Comparison of ENCODE assay signal across 2 cellular contexts in the genomic region with DNA sequence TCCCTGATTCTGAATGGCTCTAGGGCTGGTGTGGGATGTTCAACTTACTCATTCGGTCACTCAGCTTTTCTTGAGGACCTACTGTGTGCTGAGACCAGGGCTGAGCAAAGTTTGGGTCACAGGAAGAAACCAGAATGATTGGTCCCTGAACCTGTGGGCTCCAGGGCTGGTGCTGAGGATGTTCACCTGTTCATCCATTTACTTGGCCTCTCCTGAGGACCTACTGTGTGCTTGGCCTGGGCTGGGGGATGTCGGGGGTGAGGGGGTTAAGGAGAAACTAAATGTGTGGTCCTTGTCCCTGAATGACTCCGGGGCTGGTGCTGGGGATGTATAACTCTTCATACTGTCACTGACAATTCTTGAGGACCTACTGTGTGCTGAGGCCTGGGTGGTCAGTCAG.
TF ChIP-seq lines count a peak whose summit lies in the region.

No MANE protein-coding gene starts in this region.

TF ChIP-seq in IMR-90, 13 proteins besides CTCF, POLR2A, EP300 and RAD21:
- TF ChIP-seq CHD1 (IDR thresholded peaks at IDR 0.05; ENCODE audit: low read depth, low read length) (no peak), BHLHE40 (IDR thresholded peaks at IDR 0.05; ENCODE audit: low read depth, low read length) (no peak), FOS (IDR thresholded peaks at IDR 0.05; ENCODE audit: low read depth, low read length) (no peak), RFX5 (IDR thresholded peaks at IDR 0.05; ENCODE audit: low read depth, low read length) (no peak), MXI1 (IDR thresholded peaks at IDR 0.05; ENCODE audit: borderline replicate concordance, low read depth, low read length) (no peak), CEBPB (IDR thresholded peaks at IDR 0.05; ENCODE audit: low read depth, low read length) (no peak), MAZ (IDR thresholded peaks at IDR 0.05; ENCODE audit: borderline replicate concordance, low read depth, low read length) (no peak), NFE2L2 (IDR thresholded peaks at IDR 0.05; ENCODE audit: low read depth, low read length) (no peak), SMC3 (IDR thresholded peaks at IDR 0.05; ENCODE audit: low read depth, low read length) (no peak), MAFK (IDR thresholded peaks at IDR 0.05; ENCODE audit: low read depth, low read length) (no peak), RCOR1 (IDR thresholded peaks at IDR 0.05; ENCODE audit: insufficient replicate concordance, low read length) (no peak)
- TF ChIP-seq, protein P1, sequence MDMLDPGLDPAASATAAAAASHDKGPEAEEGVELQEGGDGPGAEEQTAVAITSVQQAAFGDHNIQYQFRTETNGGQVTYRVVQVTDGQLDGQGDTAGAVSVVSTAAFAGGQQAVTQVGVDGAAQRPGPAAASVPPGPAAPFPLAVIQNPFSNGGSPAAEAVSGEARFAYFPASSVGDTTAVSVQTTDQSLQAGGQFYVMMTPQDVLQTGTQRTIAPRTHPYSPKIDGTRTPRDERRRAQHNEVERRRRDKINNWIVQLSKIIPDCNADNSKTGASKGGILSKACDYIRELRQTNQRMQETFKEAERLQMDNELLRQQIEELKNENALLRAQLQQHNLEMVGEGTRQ (IDR thresholded peaks at IDR 0.05; ENCODE audit: low read depth, low read length), result no peak
- TF ChIP-seq, protein P2, sequence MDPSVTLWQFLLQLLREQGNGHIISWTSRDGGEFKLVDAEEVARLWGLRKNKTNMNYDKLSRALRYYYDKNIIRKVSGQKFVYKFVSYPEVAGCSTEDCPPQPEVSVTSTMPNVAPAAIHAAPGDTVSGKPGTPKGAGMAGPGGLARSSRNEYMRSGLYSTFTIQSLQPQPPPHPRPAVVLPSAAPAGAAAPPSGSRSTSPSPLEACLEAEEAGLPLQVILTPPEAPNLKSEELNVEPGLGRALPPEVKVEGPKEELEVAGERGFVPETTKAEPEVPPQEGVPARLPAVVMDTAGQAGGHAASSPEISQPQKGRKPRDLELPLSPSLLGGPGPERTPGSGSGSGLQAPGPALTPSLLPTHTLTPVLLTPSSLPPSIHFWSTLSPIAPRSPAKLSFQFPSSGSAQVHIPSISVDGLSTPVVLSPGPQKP (IDR thresholded peaks at IDR 0.05; ENCODE audit: borderline replicate concordance, low read depth, low read length), result no peak

TF ChIP-seq in K562, 482 proteins besides CTCF, POLR2A, EP300 and RAD21:
- TF ChIP-seq ZKSCAN1 (IDR thresholded peaks at IDR 0.05; ENCODE audit: low read depth, low read length), result peak; percentile 77
- no peak for TF ChIP-seq STAT5B (CRISPR knock-in tag; IDR thresholded peaks at IDR 0.05)
- no peak for TF ChIP-seq HNRNPL (IDR thresholded peaks at IDR 0.05; ENCODE audit: low read depth, low read length)
